In genomic region chr6:72219536-72219935, GRCh38 we compare ENCODE assay signal across 22 cellular contexts.
"Had no signal": no experiment of that assay in that cellular context is flagged by ENCODE, and none has a peak within 500 bp of the region (broad histone marks: within the 10 kb centered on the region; RNA-seq: fewer than 3 reads in every experiment).

No MANE protein-coding gene starts in this region.

- H2AFZ ChIP-seq: hepatocyte had no signal

- DNase-seq: activated CD4-positive, alpha-beta memory T cell treated with anti-CD3 and anti-CD28 coated beads, Interleukin-2, amount 10 ng/mL, durations not matched to agents 7 days and 5 days; activated CD4-positive, alpha-beta T cell treated with anti-CD3 and anti-CD28 coated beads, Interleukin-2, amount 10 ng/mL, durations not matched to agents 24 days and 14 days; activated effector memory CD4-positive, alpha-beta T cell treated with Interleukin-2 at 50 U/mL for 16 hours; activated naive CD4-positive, alpha-beta T cell treated with anti-CD3 and anti-CD28 coated beads, Interleukin-2, amount 10 ng/mL, durations not matched to agents 7 days and 5 days; activated T-cell treated with anti-CD3 and anti-CD28 coated beads, Interleukin-2, amount 50 U/mL, for 72 hours; anterior cingulate cortex; body of pancreas; dorsolateral prefrontal cortex; esophagus squamous epithelium; foreskin keratinocyte; mesendoderm; mucosa of descending colon; naive B cell; occipital lobe; posterior cingulate gyrus; right lobe of liver; small intestine; stimulated activated CD4-positive, alpha-beta T cell treated with anti-CD3 and anti-CD28 coated beads, Interleukin-2, amount 100 ng/mL, for 24 hours; stomach; transverse colon had no signal

- H3K36me3 ChIP-seq: cardiac muscle cell, esophagus squamous epithelium, right lobe of liver, stomach, transverse colon had no signal

- H3K4me3 ChIP-seq: body of pancreas, cardiac muscle cell, dorsolateral prefrontal cortex, esophagus squamous epithelium, hepatocyte, mucosa of descending colon, right lobe of liver, stomach, transverse colon had no signal

- H3K27ac ChIP-seq: body of pancreas, cardiac muscle cell, esophagus squamous epithelium, foreskin keratinocyte, hepatocyte, right lobe of liver, stomach, transverse colon had no signal

- H3K27me3 ChIP-seq: body of pancreas, cardiac muscle cell, dorsolateral prefrontal cortex, esophagus squamous epithelium, hepatocyte, right lobe of liver, stomach, transverse colon had no signal

- H3K4me2 ChIP-seq: hepatocyte had no signal

- H3K9me3 ChIP-seq: body of pancreas, esophagus squamous epithelium, mucosa of descending colon, right lobe of liver, stomach, transverse colon had no signal

- H3K4me1 ChIP-seq: foreskin keratinocyte, transverse colon had no signal
